Comparison of ENCODE assay signal across 1 cellular context in the genomic region with DNA sequence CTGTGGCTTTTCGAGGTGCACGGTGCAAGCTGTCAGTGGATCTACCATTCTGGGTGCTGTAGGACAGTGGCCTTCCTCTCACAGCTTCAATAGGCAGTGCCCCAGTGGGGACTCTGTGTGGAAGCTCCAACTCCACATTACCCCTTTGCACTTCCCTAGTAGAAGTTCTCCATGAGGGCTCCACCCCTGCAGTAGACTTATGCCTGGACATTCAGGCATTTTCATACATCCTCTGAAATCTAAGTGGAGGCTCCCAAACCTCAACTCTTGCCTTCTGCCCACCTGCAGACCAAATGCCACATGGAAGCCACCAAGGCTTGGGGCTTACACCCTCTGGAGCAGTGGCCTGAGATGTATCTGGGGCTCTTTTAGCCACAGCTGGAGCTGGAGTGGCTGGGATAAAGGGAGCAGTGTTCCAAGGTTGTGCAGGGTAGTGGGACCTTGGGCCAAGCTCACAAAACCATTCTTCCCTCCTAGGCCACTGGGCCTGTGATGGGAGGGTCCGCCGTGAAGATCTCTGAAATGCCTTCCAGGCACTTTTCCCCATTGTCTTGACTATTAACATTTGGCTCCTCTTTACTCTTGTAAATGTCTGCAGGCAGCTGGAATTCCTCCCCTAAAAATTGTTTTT.
TF ChIP-seq lines count a peak whose summit lies in the region.

No MANE protein-coding gene starts in this region.

TF ChIP-seq in GM12878, 131 proteins besides CTCF, POLR2A, EP300 and RAD21:
- TF ChIP-seq, protein P1, sequence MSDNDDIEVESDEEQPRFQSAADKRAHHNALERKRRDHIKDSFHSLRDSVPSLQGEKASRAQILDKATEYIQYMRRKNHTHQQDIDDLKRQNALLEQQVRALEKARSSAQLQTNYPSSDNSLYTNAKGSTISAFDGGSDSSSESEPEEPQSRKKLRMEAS (IDR thresholded peaks at IDR 0.05; ENCODE audit: low read depth, low read length) = no peak
- TF ChIP-seq CBX5 (IDR thresholded peaks at IDR 0.05; ENCODE audit: low read depth) = 0 out of 2 replicates have a peak, but pooled peaks have one; percentile 46
- no peak for TF ChIP-seq ETV6 (conservative IDR thresholded peaks at IDR 0.05 in 1 of 2, IDR thresholded peaks at IDR 0.05 in 1 of 2; ENCODE audit: borderline replicate concordance in 1 of 2, low read depth in 1 of 2)
- TF ChIP-seq, protein P2, sequence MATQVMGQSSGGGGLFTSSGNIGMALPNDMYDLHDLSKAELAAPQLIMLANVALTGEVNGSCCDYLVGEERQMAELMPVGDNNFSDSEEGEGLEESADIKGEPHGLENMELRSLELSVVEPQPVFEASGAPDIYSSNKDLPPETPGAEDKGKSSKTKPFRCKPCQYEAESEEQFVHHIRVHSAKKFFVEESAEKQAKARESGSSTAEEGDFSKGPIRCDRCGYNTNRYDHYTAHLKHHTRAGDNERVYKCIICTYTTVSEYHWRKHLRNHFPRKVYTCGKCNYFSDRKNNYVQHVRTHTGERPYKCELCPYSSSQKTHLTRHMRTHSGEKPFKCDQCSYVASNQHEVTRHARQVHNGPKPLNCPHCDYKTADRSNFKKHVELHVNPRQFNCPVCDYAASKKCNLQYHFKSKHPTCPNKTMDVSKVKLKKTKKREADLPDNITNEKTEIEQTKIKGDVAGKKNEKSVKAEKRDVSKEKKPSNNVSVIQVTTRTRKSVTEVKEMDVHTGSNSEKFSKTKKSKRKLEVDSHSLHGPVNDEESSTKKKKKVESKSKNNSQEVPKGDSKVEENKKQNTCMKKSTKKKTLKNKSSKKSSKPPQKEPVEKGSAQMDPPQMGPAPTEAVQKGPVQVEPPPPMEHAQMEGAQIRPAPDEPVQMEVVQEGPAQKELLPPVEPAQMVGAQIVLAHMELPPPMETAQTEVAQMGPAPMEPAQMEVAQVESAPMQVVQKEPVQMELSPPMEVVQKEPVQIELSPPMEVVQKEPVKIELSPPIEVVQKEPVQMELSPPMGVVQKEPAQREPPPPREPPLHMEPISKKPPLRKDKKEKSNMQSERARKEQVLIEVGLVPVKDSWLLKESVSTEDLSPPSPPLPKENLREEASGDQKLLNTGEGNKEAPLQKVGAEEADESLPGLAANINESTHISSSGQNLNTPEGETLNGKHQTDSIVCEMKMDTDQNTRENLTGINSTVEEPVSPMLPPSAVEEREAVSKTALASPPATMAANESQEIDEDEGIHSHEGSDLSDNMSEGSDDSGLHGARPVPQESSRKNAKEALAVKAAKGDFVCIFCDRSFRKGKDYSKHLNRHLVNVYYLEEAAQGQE (IDR thresholded peaks at IDR 0.05; ENCODE audit: low read depth, low read length) = no peak
TF ChIP-seq in GM12878: peak in this region for 1.
